In the genomic region with DNA sequence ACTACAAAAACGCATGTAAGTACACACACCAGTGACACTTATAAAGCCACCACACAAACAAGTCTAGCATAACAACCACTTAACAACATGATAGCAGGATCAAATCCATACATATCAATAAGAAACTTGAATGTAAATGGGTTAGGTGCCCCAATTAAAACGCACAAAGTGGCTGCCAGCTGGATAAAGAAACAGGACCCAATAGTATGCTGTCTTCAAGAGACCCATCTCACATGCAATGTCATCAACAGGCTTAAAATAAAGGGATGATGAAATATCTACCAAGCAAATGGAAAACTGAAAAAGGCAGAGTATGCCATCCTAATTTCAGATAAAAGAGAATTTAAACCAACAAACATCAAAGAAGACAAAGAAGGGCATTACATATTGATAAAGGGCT, we compare ENCODE assay signal across 11 cellular contexts.
"Had no signal": no experiment of that assay in that cellular context is flagged by ENCODE, and none has a peak within 500 bp of the region (broad histone marks: within the 10 kb centered on the region; RNA-seq: fewer than 3 reads in every experiment).

No MANE protein-coding gene starts in this region.

- H3K4me3 ChIP-seq: GM23248, GM23338, HAP-1 had no signal

- H3K4me3 Mint-ChIP-seq: GM23338, H9, HFFc6 had no signal

- ATAC-seq: GM23338, HCT116 had no signal

- H3K9me3 ChIP-seq: HAP-1 had no signal

- DNase-seq: GM23248, GOT3, H7, H9, HCEC 1CT, HFFc6 had no signal

- H3K4me2 ChIP-seq: GM23338 had no signal

- H3K9ac ChIP-seq: GM23248 had no signal

- H2AFZ ChIP-seq: GM23248, GM23338 had no signal

- H3K4me1 ChIP-seq: HAP-1 had no signal

- H3K4me1 Mint-ChIP-seq: GM23338, H9 had no signal

- H3K36me3 ChIP-seq: HAP-1 had no signal

- FAIRE-seq: H1, H54 had no signal

- H3K27ac ChIP-seq: GM23248 had no signal

- H3K27ac Mint-ChIP-seq: GM23338, H9, HFFc6 had no signal
